ENCODE assay signal across 1 cellular context in genomic region chr19:40219721-40220276, GRCh38.
A peak's percentile ranks its signal among the peaks of the same experiment; 100 is the strongest.
TF ChIP-seq lines count a peak whose summit lies in the region.

No MANE protein-coding gene starts in this region.

TF ChIP-seq in A549, 52 proteins besides CTCF, POLR2A, EP300 and RAD21 (continued from another document):
- TF ChIP-seq, protein P1, sequence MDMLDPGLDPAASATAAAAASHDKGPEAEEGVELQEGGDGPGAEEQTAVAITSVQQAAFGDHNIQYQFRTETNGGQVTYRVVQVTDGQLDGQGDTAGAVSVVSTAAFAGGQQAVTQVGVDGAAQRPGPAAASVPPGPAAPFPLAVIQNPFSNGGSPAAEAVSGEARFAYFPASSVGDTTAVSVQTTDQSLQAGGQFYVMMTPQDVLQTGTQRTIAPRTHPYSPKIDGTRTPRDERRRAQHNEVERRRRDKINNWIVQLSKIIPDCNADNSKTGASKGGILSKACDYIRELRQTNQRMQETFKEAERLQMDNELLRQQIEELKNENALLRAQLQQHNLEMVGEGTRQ (IDR thresholded peaks at IDR 0.05): peak; percentile 88
- TF ChIP-seq MYC (IDR thresholded peaks at IDR 0.05; ENCODE audit: borderline replicate concordance, low read length): peak; percentile 70; the same call in 1 of the 2 replicates
- TF ChIP-seq E2F6 (IDR thresholded peaks at IDR 0.05; ENCODE audit: borderline replicate concordance, low read depth): peak; percentile 91
- TF ChIP-seq TP53 (CRISPR knock-in tag; IDR thresholded peaks at IDR 0.05): no peak
- 0 out of 2 replicates have a peak, but pooled peaks have one; percentile 50 for TF ChIP-seq RFX5 (IDR thresholded peaks at IDR 0.05)
- no peak; the same call in 1 of the 2 replicates for TF ChIP-seq EHMT2 (IDR thresholded peaks at IDR 0.05; ENCODE audit: low read depth)
- no peak for TF ChIP-seq ZFP36 (IDR thresholded peaks at IDR 0.05; ENCODE audit: borderline replicate concordance, partially characterized antibody)
- peak; percentile 86 for TF ChIP-seq FOSL2 (IDR thresholded peaks at IDR 0.05)
- TF ChIP-seq FOSL2 (CRISPR knock-in tag; IDR thresholded peaks at IDR 0.05): peak; percentile 91
- no peak for TF ChIP-seq CEBPB (IDR thresholded peaks at IDR 0.05)
- TF ChIP-seq TFCP2L1 (CRISPR knock-in tag; IDR thresholded peaks at IDR 0.05): no peak
- TF ChIP-seq ESRRA (IDR thresholded peaks at IDR 0.05; ENCODE audit: borderline replicate concordance, low read length): peak; percentile 72; the same call in 1 of the 2 replicates
- TF ChIP-seq, protein P2, sequence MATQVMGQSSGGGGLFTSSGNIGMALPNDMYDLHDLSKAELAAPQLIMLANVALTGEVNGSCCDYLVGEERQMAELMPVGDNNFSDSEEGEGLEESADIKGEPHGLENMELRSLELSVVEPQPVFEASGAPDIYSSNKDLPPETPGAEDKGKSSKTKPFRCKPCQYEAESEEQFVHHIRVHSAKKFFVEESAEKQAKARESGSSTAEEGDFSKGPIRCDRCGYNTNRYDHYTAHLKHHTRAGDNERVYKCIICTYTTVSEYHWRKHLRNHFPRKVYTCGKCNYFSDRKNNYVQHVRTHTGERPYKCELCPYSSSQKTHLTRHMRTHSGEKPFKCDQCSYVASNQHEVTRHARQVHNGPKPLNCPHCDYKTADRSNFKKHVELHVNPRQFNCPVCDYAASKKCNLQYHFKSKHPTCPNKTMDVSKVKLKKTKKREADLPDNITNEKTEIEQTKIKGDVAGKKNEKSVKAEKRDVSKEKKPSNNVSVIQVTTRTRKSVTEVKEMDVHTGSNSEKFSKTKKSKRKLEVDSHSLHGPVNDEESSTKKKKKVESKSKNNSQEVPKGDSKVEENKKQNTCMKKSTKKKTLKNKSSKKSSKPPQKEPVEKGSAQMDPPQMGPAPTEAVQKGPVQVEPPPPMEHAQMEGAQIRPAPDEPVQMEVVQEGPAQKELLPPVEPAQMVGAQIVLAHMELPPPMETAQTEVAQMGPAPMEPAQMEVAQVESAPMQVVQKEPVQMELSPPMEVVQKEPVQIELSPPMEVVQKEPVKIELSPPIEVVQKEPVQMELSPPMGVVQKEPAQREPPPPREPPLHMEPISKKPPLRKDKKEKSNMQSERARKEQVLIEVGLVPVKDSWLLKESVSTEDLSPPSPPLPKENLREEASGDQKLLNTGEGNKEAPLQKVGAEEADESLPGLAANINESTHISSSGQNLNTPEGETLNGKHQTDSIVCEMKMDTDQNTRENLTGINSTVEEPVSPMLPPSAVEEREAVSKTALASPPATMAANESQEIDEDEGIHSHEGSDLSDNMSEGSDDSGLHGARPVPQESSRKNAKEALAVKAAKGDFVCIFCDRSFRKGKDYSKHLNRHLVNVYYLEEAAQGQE (IDR thresholded peaks at IDR 0.05): no peak
- no peak for TF ChIP-seq FOXS1 (CRISPR knock-in tag; IDR thresholded peaks at IDR 0.05)
- TF ChIP-seq ATOH8 (CRISPR knock-in tag; IDR thresholded peaks at IDR 0.05; ENCODE audit: low read depth): no peak
- TF ChIP-seq SMC3 (IDR thresholded peaks at IDR 0.05): no peak
- no peak for TF ChIP-seq NPAS2 (CRISPR knock-in tag; IDR thresholded peaks at IDR 0.05; ENCODE audit: borderline replicate concordance)
- peak; percentile 37 to 71; a peak in 3 of 5 replicates for TF ChIP-seq JUN (IDR thresholded peaks at IDR 0.05)
TF ChIP-seq in A549: peak in this region for 10.
